Comparison of ENCODE assay signal across 1 cellular context in genomic region chr22:40694409-40694808, GRCh38.
TF ChIP-seq lines count a peak whose summit lies in the region.

No MANE protein-coding gene starts in this region.

TF ChIP-seq in H1, 55 proteins besides CTCF, POLR2A, EP300 and RAD21 (continued from another document):
- TF ChIP-seq ATF2 (IDR thresholded peaks at IDR 0.05; ENCODE audit: low read length) (no peak), NRF1 (IDR thresholded peaks at IDR 0.05; ENCODE audit: low read depth, low read length) (no peak), SP4 (IDR thresholded peaks at IDR 0.05; ENCODE audit: low read length) (no peak)
TF ChIP-seq in H1: peak in this region for 0.
